ENCODE assay signal across 24 cellular contexts in genomic region chr12:89256060-89256459, GRCh38.
"Had no signal": no experiment of that assay in that cellular context is flagged by ENCODE, and none has a peak within 500 bp of the region (broad histone marks: within the 10 kb centered on the region; RNA-seq: fewer than 3 reads in every experiment).

No MANE protein-coding gene starts in this region.

- H3K4me1 ChIP-seq: psoas muscle, right lobe of liver, thyroid gland, tibial nerve, uterus had no signal

- H3K4me3 ChIP-seq: pancreas, psoas muscle, right lobe of liver, sigmoid colon, stomach, thoracic aorta, thyroid gland, tibial nerve, upper lobe of right lung, uterus had no signal

- H3K36me3 ChIP-seq: neutrophil, pancreas, right lobe of liver, sigmoid colon, stomach, thoracic aorta, thyroid gland, tibial nerve, upper lobe of right lung, uterus had no signal

- DNase-seq: naive thymus-derived CD8-positive, alpha-beta T cell; nephron progenitor cell; nucleus accumbens; pancreas; psoas muscle; right cardiac atrium; right lobe of liver; sigmoid colon; small intestine; stimulated activated CD4-positive, alpha-beta T cell treated with anti-CD3 and anti-CD28 coated beads, Interleukin-15, amount 100 ng/mL, for 24 hours; stimulated activated CD4-positive, alpha-beta T cell treated with anti-CD3 and anti-CD28 coated beads, Interleukin-2, amount 100 ng/mL, for 24 hours; stimulated activated CD4-positive, alpha-beta T cell treated with anti-CD3 and anti-CD28 coated beads, Interleukin-2, amount 100 ng/mL, for 48 hours; stimulated activated CD4-positive, alpha-beta T cell treated with anti-CD3 and anti-CD28 coated beads, Interleukin-4, amount 100 ng/mL, for 24 hours; stimulated activated naive B cell treated with anti-CD40 and anti-IgM and Interleukin-4, amounts not matched to agents 10 μg/mL and 1 μg/mL and 100 μg/mL, for 72 hours; stimulated activated naive CD4-positive, alpha-beta T cell treated with Interleukin-2 at 50 U/mL for 16 hours; stomach; thyroid gland; upper lobe of right lung; uterus had no signal

- ATAC-seq: naive thymus-derived CD8-positive, alpha-beta T cell; natural killer cell treated with Interleukin-12 subunit alpha and Interleukin-12 subunit beta and Interleukin-15 and Interleukin-18, amount 100 ng/mL, for 72 hours; pancreas; psoas muscle; right cardiac atrium; right lobe of liver; stimulated activated effector memory CD8-positive, alpha-beta T cell treated with anti-CD3 and anti-CD28 coated beads, Interleukin-12 subunit alpha, Interleukin-12 subunit beta, amount 100 ng/mL, for 72 hours; stimulated activated naive B cell treated with anti-CD40 and anti-IgM and Interleukin-4, amounts not matched to agents 10 μg/mL and 1 μg/mL and 100 μg/mL, for 72 hours; upper lobe of right lung had no signal

- FAIRE-seq: pancreas, small intestine had no signal

- H3K9me3 ChIP-seq: neutrophil, pancreas, psoas muscle, right lobe of liver, sigmoid colon, thoracic aorta, thyroid gland, upper lobe of right lung, uterus had no signal

- H3K27me3 ChIP-seq: neutrophil, pancreas, right lobe of liver, sigmoid colon, stomach, thyroid gland, tibial nerve, upper lobe of right lung, uterus had no signal

- H3K27ac ChIP-seq: neutrophil, pancreas, psoas muscle, right lobe of liver, sigmoid colon, stomach, thoracic aorta, thyroid gland, tibial nerve, upper lobe of right lung, uterus had no signal
